1 cellular context compared by ENCODE assay signal in the genomic region with DNA sequence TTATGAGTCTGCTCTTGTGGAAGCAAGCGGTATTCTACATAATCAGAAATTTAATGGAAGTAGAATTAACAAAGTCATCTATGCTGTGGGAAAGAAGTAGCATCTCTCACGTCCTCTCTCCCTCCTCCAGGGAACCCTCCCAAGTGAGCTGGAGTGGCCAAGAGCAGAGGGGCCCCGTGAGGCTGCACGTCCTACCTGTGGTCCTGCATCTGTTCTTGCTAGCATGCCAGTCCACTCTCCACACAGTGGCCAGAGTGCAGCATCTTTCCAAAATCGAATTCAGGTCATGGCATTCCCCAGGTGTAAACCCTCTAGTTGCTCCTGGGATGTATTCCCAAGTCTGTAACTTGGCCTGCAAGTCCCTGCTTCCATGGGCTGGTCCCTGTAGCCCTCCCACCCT.
TF ChIP-seq lines count a peak whose summit lies in the region.

No MANE protein-coding gene starts in this region.

TF ChIP-seq in IMR-90, 13 proteins besides CTCF, POLR2A, EP300 and RAD21:
- TF ChIP-seq, protein P1, sequence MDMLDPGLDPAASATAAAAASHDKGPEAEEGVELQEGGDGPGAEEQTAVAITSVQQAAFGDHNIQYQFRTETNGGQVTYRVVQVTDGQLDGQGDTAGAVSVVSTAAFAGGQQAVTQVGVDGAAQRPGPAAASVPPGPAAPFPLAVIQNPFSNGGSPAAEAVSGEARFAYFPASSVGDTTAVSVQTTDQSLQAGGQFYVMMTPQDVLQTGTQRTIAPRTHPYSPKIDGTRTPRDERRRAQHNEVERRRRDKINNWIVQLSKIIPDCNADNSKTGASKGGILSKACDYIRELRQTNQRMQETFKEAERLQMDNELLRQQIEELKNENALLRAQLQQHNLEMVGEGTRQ (IDR thresholded peaks at IDR 0.05; ENCODE audit: low read depth, low read length) = no peak
- TF ChIP-seq RCOR1 (IDR thresholded peaks at IDR 0.05; ENCODE audit: insufficient replicate concordance, low read length) = no peak
- no peak for TF ChIP-seq MXI1 (IDR thresholded peaks at IDR 0.05; ENCODE audit: borderline replicate concordance, low read depth, low read length)
- TF ChIP-seq RFX5 (IDR thresholded peaks at IDR 0.05; ENCODE audit: low read depth, low read length) = no peak
- TF ChIP-seq CEBPB (IDR thresholded peaks at IDR 0.05; ENCODE audit: low read depth, low read length) = no peak
- TF ChIP-seq MAZ (IDR thresholded peaks at IDR 0.05; ENCODE audit: borderline replicate concordance, low read depth, low read length) = no peak
- no peak for TF ChIP-seq MAFK (IDR thresholded peaks at IDR 0.05; ENCODE audit: low read depth, low read length)
- TF ChIP-seq, protein P2, sequence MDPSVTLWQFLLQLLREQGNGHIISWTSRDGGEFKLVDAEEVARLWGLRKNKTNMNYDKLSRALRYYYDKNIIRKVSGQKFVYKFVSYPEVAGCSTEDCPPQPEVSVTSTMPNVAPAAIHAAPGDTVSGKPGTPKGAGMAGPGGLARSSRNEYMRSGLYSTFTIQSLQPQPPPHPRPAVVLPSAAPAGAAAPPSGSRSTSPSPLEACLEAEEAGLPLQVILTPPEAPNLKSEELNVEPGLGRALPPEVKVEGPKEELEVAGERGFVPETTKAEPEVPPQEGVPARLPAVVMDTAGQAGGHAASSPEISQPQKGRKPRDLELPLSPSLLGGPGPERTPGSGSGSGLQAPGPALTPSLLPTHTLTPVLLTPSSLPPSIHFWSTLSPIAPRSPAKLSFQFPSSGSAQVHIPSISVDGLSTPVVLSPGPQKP (IDR thresholded peaks at IDR 0.05; ENCODE audit: borderline replicate concordance, low read depth, low read length) = no peak
- no peak for TF ChIP-seq CHD1 (IDR thresholded peaks at IDR 0.05; ENCODE audit: low read depth, low read length)
- TF ChIP-seq FOS (IDR thresholded peaks at IDR 0.05; ENCODE audit: low read depth, low read length) = no peak
- TF ChIP-seq SMC3 (IDR thresholded peaks at IDR 0.05; ENCODE audit: low read depth, low read length) = no peak
- no peak for TF ChIP-seq BHLHE40 (IDR thresholded peaks at IDR 0.05; ENCODE audit: low read depth, low read length)
- no peak for TF ChIP-seq NFE2L2 (IDR thresholded peaks at IDR 0.05; ENCODE audit: low read depth, low read length)
